In the genomic region with DNA sequence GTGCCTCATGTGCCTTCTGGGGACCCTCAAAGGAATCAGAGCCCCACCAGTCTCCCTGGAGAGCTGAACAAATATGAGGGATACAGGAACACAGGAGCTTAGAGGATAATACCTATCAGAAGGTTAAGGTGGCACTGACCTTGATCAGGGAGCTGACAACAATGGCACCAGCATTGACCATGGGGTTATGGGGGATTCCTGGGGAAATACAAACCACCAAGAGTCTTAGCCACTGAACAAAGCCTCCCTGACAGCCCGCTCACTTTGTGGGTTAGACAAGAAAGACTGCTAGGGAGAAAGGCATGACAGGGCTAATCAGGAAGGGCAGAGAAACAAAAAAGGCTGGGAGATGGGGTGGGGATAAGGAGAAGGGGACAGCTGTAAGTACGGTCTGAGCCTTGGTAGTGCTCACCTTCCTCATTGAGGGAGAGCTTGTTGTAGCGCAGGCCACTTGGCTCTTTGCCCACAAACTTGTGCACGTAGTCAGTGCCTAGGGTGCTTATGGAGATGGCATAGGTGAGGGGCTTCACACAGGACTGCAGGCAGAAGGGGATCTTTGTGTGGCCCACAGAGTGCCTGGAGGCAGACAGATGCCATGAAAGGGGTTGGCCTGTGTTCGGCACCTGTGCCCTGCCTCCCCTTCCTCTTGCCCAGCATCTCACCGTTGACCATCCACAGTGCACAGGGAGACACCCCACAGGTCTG, we compare ENCODE assay signal across 23 cellular contexts. TPM values are rescaled to one million over a fixed set of nuclear protein-coding genes. Genes with fewer than 3 reads are reported as not detected.
DNase-seq lines count a peak whose midpoint lies in the region; ATAC-seq and TF ChIP-seq lines count a peak whose summit lies in the region.
"Had no signal": no experiment of that assay in that cellular context is flagged by ENCODE, and none has a peak within 500 bp of the region (broad histone marks: within the 10 kb centered on the region; RNA-seq: fewer than 3 reads in every experiment).

No MANE protein-coding gene starts in this region.

- H3K79me2 ChIP-seq in hepatocyte = no peaks in the 10 kb centered on the region

- H3K9me3 ChIP-seq in hepatocyte (ENCODE audit: low read depth) (no peaks in the 10 kb centered on the region), spleen (no peaks in the 10 kb centered on the region)
- H3K9me3 ChIP-seq: tibial nerve had no signal

- no peak for DNase-seq in hepatocyte (ENCODE audit: low spot score)
- peak; percentile 35 for DNase-seq in spleen
- DNase-seq in GM03348 (ENCODE audit: low spot score) = no peak
- DNase-seq: activated CD4-positive, alpha-beta memory T cell treated with anti-CD3 and anti-CD28 coated beads for 36 hours; activated naive CD4-positive, alpha-beta T cell; central memory CD4-positive, alpha-beta T cell; dermis blood vessel endothelial cell; HCEC 1CT; Kasumi-1; mesenchymal stem cell; NCI-H1417 treated with DMSO at 0.1 percent for 48 hours; NCI-H2029 treated with DMSO at 0.1 percent for 48 hours; NCI-H526; right cardiac atrium; Right ventricle myocardium superior; stimulated activated CD4-positive, alpha-beta T cell treated with anti-CD3 and anti-CD28 coated beads, Interleukin-2, amount 100 ng/mL, for 24 hours had no signal

- H3K27me3 ChIP-seq in hepatocyte (no peaks in the 10 kb centered on the region), spleen (replicated peaks in 1 of 7) (no peaks in the 10 kb centered on the region)
- H3K27me3 ChIP-seq: tibial nerve had no signal

- H3K9me2 ChIP-seq in hepatocyte (replicated peaks; ENCODE audit: insufficient read depth) = no peaks in the 10 kb centered on the region

- no peak for TF ChIP-seq POLR2A in spleen (IDR thresholded peaks at IDR 0.05)

- H3K4me1 ChIP-seq in hepatocyte (ENCODE audit: insufficient read depth) (no peaks in the 10 kb centered on the region), spleen (peaks cover 0 to 4% (median 0%) of the 10 kb centered on the region in 6 donors)
- H3K4me1 ChIP-seq: tibial nerve had no signal

- H4K20me1 ChIP-seq in hepatocyte (ENCODE audit: insufficient read depth, poor library complexity, severe bottlenecking) = no peaks in the 10 kb centered on the region

- no peak for ATAC-seq in GM18858 (IDR thresholded peaks at IDR 0.05; ENCODE audit: unreplicated experiment)
- ATAC-seq: activated CD4-positive, CD25-positive, alpha-beta regulatory T cell treated with anti-CD3 and anti-CD28 coated beads, Interleukin-2, amount 50 U/mL, for 24 hours had no signal

- no peaks in the 10 kb centered on the region for H3K36me3 ChIP-seq in hepatocyte (replicated peaks; ENCODE audit: insufficient read depth, low read depth)
- H3K36me3 ChIP-seq in spleen = peaks cover 0 to 19% (median 0%) of the 10 kb centered on the region in 6 donors

- H2AFZ ChIP-seq in hepatocyte = no peak overlapping the region

- TF ChIP-seq RAD21 in Ishikawa (IDR thresholded peaks at IDR 0.05; ENCODE audit: low read depth) = no peak

- H3K4me2 ChIP-seq in hepatocyte = no peak overlapping the region

- no peak overlapping the region for H3K4me3 ChIP-seq in hepatocyte
- H3K4me3 ChIP-seq in spleen = no peak overlapping the region
- H3K4me3 ChIP-seq: tibial nerve had no signal

- TF ChIP-seq CTCF in hepatocyte (IDR thresholded peaks at IDR 0.05; ENCODE audit: poor library complexity) (no peak), spleen (IDR thresholded peaks at IDR 0.05 in 8 of 11, conservative IDR thresholded peaks at IDR 0.05 in 3 of 11) (no peak)

- WGBS in hepatocyte (ENCODE audit: low lambda C conversion rate, missing lambda C conversion rate) = 91% methylated on average over 6 of the region's 6 CpGs
- WGBS in spleen, 5 donors = 83 to 93% (median 90%) methylated on average over 6 of the region's 6 CpGs

- TF ChIP-seq EP300 in Ishikawa (IDR thresholded peaks at IDR 0.05; ENCODE audit: borderline replicate concordance) = no peak

- peak overlapping the region; percentile 31 for H3K27ac ChIP-seq in hepatocyte
- H3K27ac ChIP-seq in spleen = no peak overlapping the region
- H3K27ac ChIP-seq: tibial nerve had no signal

- intact Hi-C loops in spleen (cut with DNase I; ENCODE audit: low total_unique reads) = no loop called here

TF ChIP-seq in Ishikawa, 13 proteins besides CTCF, POLR2A, EP300 and RAD21:
- TF ChIP-seq NFIC (IDR thresholded peaks at IDR 0.05) = peak; percentile 36; the same call in 1 of the 2 replicates
- TF ChIP-seq FOXM1 (IDR thresholded peaks at IDR 0.05; ENCODE audit: borderline replicate concordance, low read depth) = no peak
- TF ChIP-seq ZBTB7A (IDR thresholded peaks at IDR 0.05; ENCODE audit: low read depth) = no peak
- no peak for TF ChIP-seq CEBPB (IDR thresholded peaks at IDR 0.05)

RNA-seq across cellular contexts. Expression of gene SPRYD4, which starts 9.3 kb away (rescaled TPM):
- total RNA-seq in hepatocyte = 2.5 and 3.4 TPM in 2 replicates
- 3.2 TPM in 2 replicates for polyA plus RNA-seq in hepatocyte
- total RNA-seq in spleen = 1 to 10 TPM; 2.8 to 4.9 (median 4.2) TPM
- polyA plus RNA-seq in spleen = 1 to 10 TPM; 1.4 to 2.5 (median 1.8) TPM

RNA-seq across cellular contexts. Expression of gene GLS2, which starts 10.3 kb away (rescaled TPM):
- total RNA-seq in hepatocyte (6.1 and 6.4 TPM in 2 replicates), spleen (1 to 10 TPM in 6 of 7 donors, under 1 TPM in 1; 0.83 to 2.4 (median 1.7) TPM)
- polyA plus RNA-seq in hepatocyte (3.3 and 3.5 TPM in 2 replicates), spleen (1 to 10 TPM; 1.1 to 2.2 (median 1.7) TPM)

RNA-seq across cellular contexts. Expression of gene MIP, which starts 23.2 kb away (rescaled TPM):
- total RNA-seq in hepatocyte (0.08 TPM in 1 of 2 replicates, not detected in the other), spleen (under 1 TPM in 1 of 7 donors, not detected in 6; 0.52 TPM)
- polyA plus RNA-seq in hepatocyte (0.30 TPM in 1 of 2 replicates, not detected in the other), spleen (under 1 TPM in 2 of 3 donors, not detected in 1; 0.07 to 0.14 TPM)
- total RNA-seq: activated CD4-positive, alpha-beta memory T cell treated with anti-CD3 and anti-CD28 coated beads for 36 hours; dermis blood vessel endothelial cell; endodermal cell; Right ventricle myocardium superior; T-helper 2 cell treated with Interferon-gamma antibody and Interleukin-4, amounts not matched to agents 100 ng/mL and 5 ng/mL, for 36 hours; tibial nerve had no signal
- polyA plus RNA-seq: neural cell had no signal

RNA-seq across cellular contexts. Expression of gene TIMELESS, which starts 28.4 kb away (rescaled TPM):
- total RNA-seq in hepatocyte (7.9 and 9.6 TPM in 2 replicates), spleen (10 to 100 TPM in 6 of 7 donors, 1 to 10 TPM in 1; 9.9 to 17.7 (median 13.3) TPM)
- polyA plus RNA-seq in hepatocyte (12.4 and 13.0 TPM in 2 replicates), spleen (10 to 100 TPM; 10.0 to 10.7 (median 10.5) TPM)

RNA-seq across cellular contexts. Expression of gene RBMS2, which starts 43.9 kb away (rescaled TPM):
- total RNA-seq in hepatocyte = 14.6 and 15.2 TPM in 2 replicates
- polyA plus RNA-seq in hepatocyte = 15.9 and 18.8 TPM in 2 replicates
- total RNA-seq in spleen = 10 to 100 TPM; 24.8 to 65.4 (median 27.2) TPM
- polyA plus RNA-seq in spleen = 1 to 10 TPM; 3.0 to 7.7 (median 3.3) TPM
